In the genomic region with DNA sequence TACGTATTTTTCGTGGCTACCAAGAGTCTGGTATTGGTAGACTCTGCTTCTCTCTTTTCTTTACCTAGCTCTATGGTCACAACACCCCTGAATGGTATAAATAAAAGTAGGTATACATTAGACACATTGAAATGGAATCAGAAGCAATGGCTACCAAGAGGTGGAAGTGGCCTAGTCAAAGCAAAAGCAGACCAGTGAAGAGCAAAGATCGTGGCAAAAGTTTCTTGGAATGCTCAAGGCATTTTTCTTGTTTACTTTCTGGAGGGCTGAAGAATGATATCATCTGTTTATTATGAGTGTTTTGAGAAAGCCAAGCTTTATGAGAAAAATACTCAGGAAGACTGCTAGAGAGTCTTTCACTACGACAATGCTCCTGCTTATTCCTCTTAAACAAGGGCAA, we compare ENCODE assay signal across 23 cellular contexts. TPM values are rescaled to one million over a fixed set of nuclear protein-coding genes. Genes with fewer than 3 reads are reported as not detected.
DNase-seq lines count a peak whose midpoint lies in the region; ATAC-seq and FAIRE-seq lines count a peak whose summit lies in the region.
"Had no signal": no experiment of that assay in that cellular context is flagged by ENCODE, and none has a peak within 500 bp of the region (broad histone marks: within the 10 kb centered on the region; RNA-seq: fewer than 3 reads in every experiment).

No MANE protein-coding gene starts in this region.

- H3K36me3 ChIP-seq in mesenchymal stem cell (ENCODE audit: control insufficient read depth in 1 of 2, insufficient read depth in 2 of 2, low read depth in 1 of 2, low read length in 2 of 2): no peaks in the 10 kb centered on the region
- H3K36me3 ChIP-seq: stomach, upper lobe of left lung had no signal

- H3K23ac ChIP-seq in mesenchymal stem cell (ENCODE audit: low read length in 2 of 2): no peak overlapping the region

- H3K4me2 ChIP-seq in mesenchymal stem cell (ENCODE audit: low read length, poor library complexity, severe bottlenecking): no peak overlapping the region
- H3K4me2 ChIP-seq: A549 had no signal

- ATAC-seq in GM18502 (IDR thresholded peaks at IDR 0.05; ENCODE audit: poor library complexity, unreplicated experiment) (no peak), GM19035 (IDR thresholded peaks at IDR 0.05; ENCODE audit: unreplicated experiment) (no peak)
- ATAC-seq: A549; CD8-positive, alpha-beta T cell; K562; naive thymus-derived CD8-positive, alpha-beta T cell; SK-N-SH treated with all-trans-retinoic acid at 6 μM for 48 hours had no signal

- H2BK120ac ChIP-seq in mesenchymal stem cell (ENCODE audit: low read depth, low read length): no peak overlapping the region

- no peak overlapping the region for H3K14ac ChIP-seq in mesenchymal stem cell (ENCODE audit: low read length in 2 of 2)

- H2BK5ac ChIP-seq in mesenchymal stem cell (ENCODE audit: low read depth, low read length, poor library complexity, severe bottlenecking): no peak overlapping the region

- H3K9me3 ChIP-seq in mesenchymal stem cell (ENCODE audit: control insufficient read depth, low read length): no peaks in the 10 kb centered on the region
- H3K9me3 ChIP-seq: A549, stomach, upper lobe of left lung had no signal

- 50% methylated on average over 4 of the region's 4 CpGs for WGBS in mesenchymal stem cell

- no peak overlapping the region for H2AFZ ChIP-seq in mesenchymal stem cell (ENCODE audit: low read depth, low read length)

- no peak overlapping the region for H3K9ac ChIP-seq in mesenchymal stem cell (ENCODE audit: low read length)

- no peak overlapping the region for H2AK5ac ChIP-seq in mesenchymal stem cell (ENCODE audit: low read length, severe bottlenecking)

- H3K4me3 ChIP-seq in mesenchymal stem cell (ENCODE audit: insufficient read depth in 1 of 2, low read depth in 1 of 2, low read length in 2 of 2): no peak overlapping the region
- H3K4me3 ChIP-seq: A549, K562, stomach, upper lobe of left lung had no signal

- no peak overlapping the region for H3K4ac ChIP-seq in mesenchymal stem cell (ENCODE audit: low read depth in 1 of 2, low read length in 2 of 2)

- H3K4me1 ChIP-seq in mesenchymal stem cell (ENCODE audit: control insufficient read depth, insufficient read depth, low read depth, low read length): peaks cover 2% of the 10 kb centered on the region
- H3K4me1 ChIP-seq: A549 had no signal

- H3K18ac ChIP-seq in mesenchymal stem cell (ENCODE audit: low read depth in 1 of 2, low read length in 2 of 2): no peak overlapping the region

- no peak overlapping the region for H2BK15ac ChIP-seq in mesenchymal stem cell (ENCODE audit: low read depth, poor library complexity, severe bottlenecking)

- peaks cover 0 to 3% of the 10 kb centered on the region in 2 experiments for H3K27me3 ChIP-seq in mesenchymal stem cell (ENCODE audit: control insufficient read depth in 1 of 2, insufficient read depth in 1 of 2, low read length in 2 of 2)

- H2BK12ac ChIP-seq in mesenchymal stem cell (ENCODE audit: low read length in 2 of 2): no peak overlapping the region

- H4K8ac ChIP-seq in mesenchymal stem cell (ENCODE audit: low read length): no peak overlapping the region

- no peaks in the 10 kb centered on the region for H3K79me1 ChIP-seq in mesenchymal stem cell (replicated peaks; ENCODE audit: low read length, poor library complexity, severe bottlenecking)

- DNase-seq in AG08395 (ENCODE audit: low spot score): peak; percentile 22
- peak; percentile 55 for DNase-seq in H4 (ENCODE audit: low spot score)
- DNase-seq in mesenchymal stem cell: peak; percentile 83
- DNase-seq in substantia nigra (lab: John Stamatoyannopoulos, UW): no peak
- DNase-seq in central memory CD4-positive, alpha-beta T cell: no peak
- DNase-seq: activated CD4-positive, alpha-beta T cell treated with anti-CD3 and anti-CD28 coated beads for 1 hour; CD8-positive, alpha-beta T cell; DMS79 treated with DMSO at 0.1 percent for 48 hours; erythroblast; naive thymus-derived CD8-positive, alpha-beta T cell; NCI-H2029; NCI-H510A; posterior cingulate gyrus; stimulated activated CD4-positive, alpha-beta T cell treated with anti-CD3 and anti-CD28 coated beads, Interleukin-2, amount 100 ng/mL, for 48 hours; stomach; T1000; upper lobe of left lung had no signal

- H4K91ac ChIP-seq in mesenchymal stem cell (ENCODE audit: low read length): no peak overlapping the region

- H3K27ac ChIP-seq in mesenchymal stem cell (ENCODE audit: low read length, poor library complexity, severe bottlenecking) (no peak overlapping the region), substantia nigra (ENCODE audit: low read depth, low read length, poor library complexity, severe bottlenecking) (no peak overlapping the region)
- H3K27ac ChIP-seq: A549 had no signal

- FAIRE-seq in endometrium (lab: Jason Lieb, UNC): peak; percentile 95
- FAIRE-seq: A549, K562 had no signal

RNA-seq across cellular contexts. Expression of gene MOCS1, which starts 28.6 kb away (rescaled TPM):
- 7.8 and 8.3 TPM in 2 replicates for total RNA-seq in H4 (2014; rRNA removed; shearing (Covaris generic))
- polyA plus RNA-seq in mesenchymal stem cell (2013, experiment 1 of 2): 10.7 TPM
- 10.4 TPM for polyA plus RNA-seq in mesenchymal stem cell (2013, experiment 2 of 2)

Comparison
In these comparisons a context has a peak if more than half of its experiments do, and no peak if none do; other contexts are left out.
1. DNase-seq: peak in AG08395 (single experiment), H4 (single experiment) and mesenchymal stem cell (single experiment); none in substantia nigra (0 of 49) and central memory CD4-positive, alpha-beta T cell (single experiment).